Comparison of ENCODE assay signal across 9 cellular contexts in the genomic region with DNA sequence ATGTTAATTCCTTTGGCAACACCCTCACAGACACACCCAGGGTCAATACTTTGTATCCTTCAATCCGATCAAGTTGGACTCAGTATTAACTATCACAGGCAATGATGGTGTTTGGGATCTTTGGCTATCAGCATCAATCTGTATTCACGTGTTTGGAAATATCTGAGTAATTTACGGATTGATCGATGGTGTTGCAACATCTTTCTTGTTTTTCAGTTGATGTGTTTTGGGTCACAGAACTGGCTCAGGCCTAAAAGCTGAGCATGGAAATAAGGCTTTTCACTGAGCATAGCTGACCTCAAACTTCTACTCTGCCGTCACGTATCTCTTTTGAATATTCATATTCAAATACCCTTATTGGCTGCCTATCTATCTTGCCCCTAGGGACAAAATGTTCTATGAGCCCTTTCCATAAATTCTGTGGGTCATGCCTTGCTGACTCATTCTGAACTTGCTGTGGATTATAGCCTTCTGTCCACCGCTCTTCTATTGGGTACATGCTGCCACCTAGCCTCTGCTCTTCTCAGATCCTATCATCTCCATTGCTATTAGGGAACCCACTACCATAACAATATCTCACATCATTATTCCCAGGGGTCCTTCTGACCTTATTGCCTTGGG.
DNase-seq lines count a peak whose midpoint lies in the region; ATAC-seq, FAIRE-seq and TF ChIP-seq lines count a peak whose summit lies in the region.
"Had no signal": no experiment of that assay in that cellular context is flagged by ENCODE, and none has a peak within 500 bp of the region (broad histone marks: within the 10 kb centered on the region; RNA-seq: fewer than 3 reads in every experiment).

No MANE protein-coding gene starts in this region.

- no peak overlapping the region for H3K4me3 Mint-ChIP-seq in GM23338

- WGBS in SK-N-SH (ENCODE audit: low lambda C conversion rate), result 85% methylated on average over 7 of the region's 7 CpGs
- WGBS in hepatocyte (ENCODE audit: low lambda C conversion rate, missing lambda C conversion rate), result 81% methylated on average over 7 of the region's 7 CpGs
- WGBS in esophagus squamous epithelium, 2 donors, result 70 to 81% methylated on average over 7 of the region's 7 CpGs

- H3K4me1 ChIP-seq in A673 (ENCODE audit: insufficient read depth, low read length, poor library complexity, severe bottlenecking) (no peaks in the 10 kb centered on the region), GM23338 (ENCODE audit: insufficient read depth) (no peaks in the 10 kb centered on the region), SK-N-SH (ENCODE audit: control insufficient read depth in 1 of 2, insufficient read depth in 2 of 2, low read depth in 1 of 2, low read length in 1 of 2) (peaks cover 0 to 4% of the 10 kb centered on the region in 2 experiments; a peak in 1 of 4 replicates), hepatocyte (ENCODE audit: insufficient read depth) (no peaks in the 10 kb centered on the region), esophagus squamous epithelium (no peaks in the 10 kb centered on the region)

- H3K9me3 ChIP-seq in A673 (ENCODE audit: low read depth, low read length, poor library complexity, severe bottlenecking), result no peaks in the 10 kb centered on the region
- H3K9me3 ChIP-seq in SK-N-SH, result no peaks in the 10 kb centered on the region
- H3K9me3 ChIP-seq in hepatocyte (ENCODE audit: low read depth), result no peaks in the 10 kb centered on the region
- no peaks in the 10 kb centered on the region for H3K9me3 ChIP-seq in esophagus squamous epithelium

- no peak for FAIRE-seq in HTR-8/SVneo (lab: Jason Lieb, UNC)

- H3K4me2 ChIP-seq in GM23338 (no peak overlapping the region), SK-N-SH (no peak overlapping the region), hepatocyte (no peak overlapping the region)

- no peaks in the 10 kb centered on the region for H3K4me1 Mint-ChIP-seq in GM23338

- no peaks in the 10 kb centered on the region for H3K9me3 Mint-ChIP-seq in GM23338

- intact Hi-C loops in A673 (cut with micrococcal nuclease; ENCODE audit: unreplicated experiment), result no loop called here
- intact Hi-C loops in esophagus squamous epithelium (cut with DNase I), result no loop called here

- no peaks in the 10 kb centered on the region for H3K36me3 ChIP-seq in A673 (ENCODE audit: insufficient read depth, low read length, poor library complexity, severe bottlenecking)
- no peaks in the 10 kb centered on the region for H3K36me3 ChIP-seq in GM23338 (ENCODE audit: insufficient read depth)
- H3K36me3 ChIP-seq in SK-N-SH (replicated peaks in 1 of 2; ENCODE audit: control insufficient read depth in 1 of 2, insufficient read depth in 2 of 2, low read length in 1 of 2), result no peaks in the 10 kb centered on the region
- no peaks in the 10 kb centered on the region for H3K36me3 ChIP-seq in hepatocyte (replicated peaks; ENCODE audit: insufficient read depth, low read depth)
- no peaks in the 10 kb centered on the region for H3K36me3 ChIP-seq in esophagus squamous epithelium

- no peaks in the 10 kb centered on the region for H3F3A ChIP-seq in GM23338 (replicated peaks; ENCODE audit: low read depth)
- H3F3A ChIP-seq in SK-N-SH (replicated peaks; ENCODE audit: insufficient read depth), result no peaks in the 10 kb centered on the region

- no peaks in the 10 kb centered on the region for H3K79me2 ChIP-seq in GM23338 (replicated peaks; ENCODE audit: insufficient read depth)
- H3K79me2 ChIP-seq in SK-N-SH (ENCODE audit: insufficient read depth), result no peaks in the 10 kb centered on the region
- no peaks in the 10 kb centered on the region for H3K79me2 ChIP-seq in hepatocyte

- no TSS peak for BruUV-seq in A673 (replicated peaks; lab: Mats Ljungman, UMichigan)

- H4K20me1 ChIP-seq in GM23338 (replicated peaks; ENCODE audit: insufficient read depth), result no peaks in the 10 kb centered on the region
- no peaks in the 10 kb centered on the region for H4K20me1 ChIP-seq in SK-N-SH (ENCODE audit: insufficient read depth)
- no peaks in the 10 kb centered on the region for H4K20me1 ChIP-seq in hepatocyte (ENCODE audit: insufficient read depth, poor library complexity, severe bottlenecking)

- TF ChIP-seq POLR2A in esophagus squamous epithelium (IDR thresholded peaks at IDR 0.05), result no peak

- CTCF ChIA-PET in A673 (lab: Charles Lee), result no interaction called here
- CTCF ChIA-PET in SK-N-SH (lab: Yijun Ruan, JAX), result interaction anchor here (1.0 to 1.3 kb wide), 2 partner anchors 8 to 294 kb away, joined by 3 to 7 read pairs; no protein-coding TSS in a partner anchor

- H3K9me2 ChIP-seq in GM23338 (ENCODE audit: insufficient read depth), result peaks cover 3% of the 10 kb centered on the region; the same call in 1 of the 2 replicates
- no peaks in the 10 kb centered on the region for H3K9me2 ChIP-seq in SK-N-SH
- no peaks in the 10 kb centered on the region for H3K9me2 ChIP-seq in hepatocyte (replicated peaks; ENCODE audit: insufficient read depth)

- H3K27ac Mint-ChIP-seq in GM23338, result peak overlapping the region; percentile 70; the same call in 1 of the 2 replicates

- no peak overlapping the region for H3K4me3 ChIP-seq in A673 (ENCODE audit: low read depth, low read length, poor library complexity, severe bottlenecking)
- no peak overlapping the region for H3K4me3 ChIP-seq in GM23338
- no peak overlapping the region for H3K4me3 ChIP-seq in SK-N-SH (ENCODE audit: low read depth in 2 of 2, low read length in 1 of 2)
- no peak overlapping the region for H3K4me3 ChIP-seq in hepatocyte
- no peak overlapping the region for H3K4me3 ChIP-seq in esophagus squamous epithelium

- TF ChIP-seq EP300 in SK-N-SH (IDR thresholded peaks at IDR 0.05; ENCODE audit: borderline replicate concordance in 1 of 2, low read depth in 1 of 2, low read length in 1 of 2), result no peak

- H3K27me3 ChIP-seq in A673 (replicated peaks; ENCODE audit: insufficient read depth, low read depth, low read length, poor library complexity) (no peaks in the 10 kb centered on the region), GM23338 (ENCODE audit: insufficient read depth) (no peaks in the 10 kb centered on the region), SK-N-SH (ENCODE audit: insufficient read depth) (no peaks in the 10 kb centered on the region), hepatocyte (no peaks in the 10 kb centered on the region), esophagus squamous epithelium (no peaks in the 10 kb centered on the region)

- TF ChIP-seq RAD21 in SK-N-SH (IDR thresholded peaks at IDR 0.05; ENCODE audit: low read length), result peak; percentile 36

- TF ChIP-seq CTCF in A673 (conservative IDR thresholded peaks at IDR 0.05; ENCODE audit: low read depth, low read length), result peak; percentile 29; the same call in 1 of the 2 replicates
- peak; percentile 27 to 68; a peak in 2 of 4 replicates for TF ChIP-seq CTCF in GM23338 (conservative IDR thresholded peaks at IDR 0.05; ENCODE audit: low read depth in 2 of 2)
- peak; percentile 32; the same call in 1 of the 2 replicates for TF ChIP-seq CTCF in SK-N-SH (IDR thresholded peaks at IDR 0.05)
- peak; percentile 31 for TF ChIP-seq CTCF in hepatocyte (IDR thresholded peaks at IDR 0.05; ENCODE audit: poor library complexity)
- no peak for TF ChIP-seq CTCF in esophagus squamous epithelium (IDR thresholded peaks at IDR 0.05)

- H3K27me3 Mint-ChIP-seq in GM23338 (ENCODE audit: insufficient read depth, low read depth, poor library complexity), result no peaks in the 10 kb centered on the region

- H3K9ac ChIP-seq in SK-N-SH, result no peak overlapping the region

- no peaks in the 10 kb centered on the region for H3K36me3 Mint-ChIP-seq in GM23338 (ENCODE audit: low read depth)

- peak; percentile 12 for DNase-seq in A673 (ENCODE audit: low spot score)
- DNase-seq in GM23338 (ENCODE audit: low spot score), result no peak
- no peak for DNase-seq in SK-N-SH
- peak; percentile 44 for DNase-seq in hepatocyte (ENCODE audit: low spot score)
- no peak for DNase-seq in esophagus squamous epithelium (lab: John Stamatoyannopoulos, UW)
- no peak for DNase-seq in DMS79 treated with DMSO at 0.1 percent for 48 hours (lab: John Stamatoyannopoulos, UW)
- no peak for DNase-seq in HTR-8/SVneo (ENCODE audit: insufficient read length, low spot score)
- DNase-seq: NK-92 treated with Interleukin-12 subunit alpha and Interleukin-12 subunit beta, amount 100 ng/mL, for 24 hours had no signal

- H2AFZ ChIP-seq in GM23338 (no peak overlapping the region), SK-N-SH (ENCODE audit: low read depth) (no peak overlapping the region), hepatocyte (no peak overlapping the region)

- POLR2A ChIA-PET in A673 (lab: Charles Lee; ENCODE audit: low non-redundant PET), result no interaction called here
- POLR2A ChIA-PET in SK-N-SH (lab: Yijun Ruan, JAX), result no interaction called here

- peak; percentile 40; the same call in 1 of the 3 replicates for ATAC-seq in GM23338
- no peak for ATAC-seq in HG03521 (IDR thresholded peaks at IDR 0.05; ENCODE audit: unreplicated experiment)

- H3K27ac ChIP-seq in A673 (ENCODE audit: low read depth, low read length, poor library complexity, severe bottlenecking) (no peak overlapping the region), GM23338 (ENCODE audit: low read depth) (no peak overlapping the region), SK-N-SH (ENCODE audit: low read depth in 2 of 2, low read length in 1 of 2) (no peak overlapping the region), hepatocyte (no peak overlapping the region), esophagus squamous epithelium (peak overlapping the region in 2 of 4 donors; percentile 24 to 38)

TF ChIP-seq in GM23338, 12 proteins besides CTCF, POLR2A, EP300 and RAD21 (continues in another document):
- TF ChIP-seq NANOG (IDR thresholded peaks at IDR 0.05; ENCODE audit: borderline replicate concordance) (no peak), EZH2 (IDR thresholded peaks at IDR 0.05; ENCODE audit: low read depth, unreplicated experiment) (no peak), POLR2AphosphoS5 (IDR thresholded peaks at IDR 0.05; ENCODE audit: low read depth) (no peak)

TF ChIP-seq in SK-N-SH, 30 proteins besides CTCF, POLR2A, EP300 and RAD21 (continues in another document):
- TF ChIP-seq, protein P1, sequence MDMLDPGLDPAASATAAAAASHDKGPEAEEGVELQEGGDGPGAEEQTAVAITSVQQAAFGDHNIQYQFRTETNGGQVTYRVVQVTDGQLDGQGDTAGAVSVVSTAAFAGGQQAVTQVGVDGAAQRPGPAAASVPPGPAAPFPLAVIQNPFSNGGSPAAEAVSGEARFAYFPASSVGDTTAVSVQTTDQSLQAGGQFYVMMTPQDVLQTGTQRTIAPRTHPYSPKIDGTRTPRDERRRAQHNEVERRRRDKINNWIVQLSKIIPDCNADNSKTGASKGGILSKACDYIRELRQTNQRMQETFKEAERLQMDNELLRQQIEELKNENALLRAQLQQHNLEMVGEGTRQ (IDR thresholded peaks at IDR 0.05; ENCODE audit: borderline replicate concordance, low read depth, low read length), result no peak
- TF ChIP-seq, protein P2, sequence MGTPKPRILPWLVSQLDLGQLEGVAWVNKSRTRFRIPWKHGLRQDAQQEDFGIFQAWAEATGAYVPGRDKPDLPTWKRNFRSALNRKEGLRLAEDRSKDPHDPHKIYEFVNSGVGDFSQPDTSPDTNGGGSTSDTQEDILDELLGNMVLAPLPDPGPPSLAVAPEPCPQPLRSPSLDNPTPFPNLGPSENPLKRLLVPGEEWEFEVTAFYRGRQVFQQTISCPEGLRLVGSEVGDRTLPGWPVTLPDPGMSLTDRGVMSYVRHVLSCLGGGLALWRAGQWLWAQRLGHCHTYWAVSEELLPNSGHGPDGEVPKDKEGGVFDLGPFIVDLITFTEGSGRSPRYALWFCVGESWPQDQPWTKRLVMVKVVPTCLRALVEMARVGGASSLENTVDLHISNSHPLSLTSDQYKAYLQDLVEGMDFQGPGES (IDR thresholded peaks at IDR 0.05; ENCODE audit: low read depth, low read length), result no peak

Comparison
In these comparisons a context has a peak if more than half of its experiments do, and no peak if none do; other contexts are left out.
1. DNase-seq: peak in A673 (single experiment) and hepatocyte (single experiment); none in GM23338 (single experiment), SK-N-SH (single experiment), esophagus squamous epithelium (single experiment), DMS79 treated with DMSO at 0.1 percent for 48 hours (single experiment) and HTR-8/SVneo (single experiment).
2. CTCF ChIP-seq: peak in A673 (single experiment), GM23338 (2 of 2), SK-N-SH (single experiment) and hepatocyte (single experiment); none in esophagus squamous epithelium (0 of 6).